8 cellular contexts compared by ENCODE assay signal in genomic region chr11:117143390-117143789, GRCh38. TPM values are rescaled to one million over a fixed set of nuclear protein-coding genes. Genes with fewer than 3 reads are reported as not detected.
DNase-seq lines count a peak whose midpoint lies in the region; ATAC-seq, FAIRE-seq and TF ChIP-seq lines count a peak whose summit lies in the region.

No MANE protein-coding gene starts in this region.

- H3K36me3 Mint-ChIP-seq in central memory CD8-positive, alpha-beta T cell (ENCODE audit: insufficient read depth): peaks cover 27% of the 10 kb centered on the region

- H3K27me3 Mint-ChIP-seq in central memory CD8-positive, alpha-beta T cell: peaks cover 28% of the 10 kb centered on the region

- H3K9ac ChIP-seq in KMS-11 (peak overlapping the region; percentile 66; the same call in 1 of the 2 replicates), kidney (ENCODE audit: low read length in 2 of 2) (peak overlapping the region; percentile 68 to 85)

- intact Hi-C loops in kidney (cut with DNase I) (no loop called here), spleen (cut with DNase I; ENCODE audit: low total_unique reads) (no loop called here)

- H3K4me1 Mint-ChIP-seq in central memory CD8-positive, alpha-beta T cell: peaks cover 41% of the 10 kb centered on the region

- DNase-seq in NCI-H82 (lab: John Stamatoyannopoulos, UW) (peak; percentile 66), NCI-H82 treated with DMSO at 0.1 percent for 48 hours (lab: John Stamatoyannopoulos, UW; ENCODE audit: unreplicated experiment) (no peak), SW480 (ENCODE audit: low spot score) (peak; percentile 67), kidney (no peak), spleen (no peak)
- no peak for DNase-seq in central memory CD8-positive, alpha-beta T cell (ENCODE audit: low spot score in 2 of 2)

- ATAC-seq in central memory CD8-positive, alpha-beta T cell (replicated peaks; ENCODE audit: extremely low read depth, poor library complexity, severe bottlenecking): peak; percentile 38
- ATAC-seq in HG02798 (IDR thresholded peaks at IDR 0.05; ENCODE audit: poor library complexity, unreplicated experiment): no peak

- H3K27ac Mint-ChIP-seq in central memory CD8-positive, alpha-beta T cell (ENCODE audit: low read depth): peak overlapping the region; percentile 89

- H3K9me3 Mint-ChIP-seq in central memory CD8-positive, alpha-beta T cell: no peaks in the 10 kb centered on the region

- FAIRE-seq in kidney (lab: Jason Lieb, UNC): no peak

- H3K36me3 ChIP-seq in KMS-11 (ENCODE audit: insufficient read depth): no peaks in the 10 kb centered on the region
- H3K36me3 ChIP-seq in kidney (ENCODE audit: control insufficient read depth in 1 of 2, insufficient read depth in 2 of 2, low read length in 2 of 2): peaks cover 0 to 12% of the 10 kb centered on the region in 2 donors
- peaks cover 0 to 22% (median 9%) of the 10 kb centered on the region in 6 donors for H3K36me3 ChIP-seq in spleen

- TF ChIP-seq CTCF in KMS-11 (conservative IDR thresholded peaks at IDR 0.05; ENCODE audit: low read depth, low read length): no peak
- TF ChIP-seq CTCF in kidney (IDR thresholded peaks at IDR 0.05; ENCODE audit: borderline replicate concordance, extremely low read depth, insufficient read depth): no peak
- TF ChIP-seq CTCF in spleen (IDR thresholded peaks at IDR 0.05 in 8 of 11, conservative IDR thresholded peaks at IDR 0.05 in 3 of 11): no peak

- peaks cover 21% of the 10 kb centered on the region for H3K4me1 ChIP-seq in KMS-11 (ENCODE audit: low read depth, poor library complexity, severe bottlenecking)
- H3K4me1 ChIP-seq in kidney (ENCODE audit: control insufficient read depth in 1 of 2, insufficient read depth in 1 of 2, low read depth in 1 of 2, low read length in 2 of 2): peaks cover 3 to 6% of the 10 kb centered on the region in 2 donors
- peaks cover 10 to 51% (median 40%) of the 10 kb centered on the region in 6 donors for H3K4me1 ChIP-seq in spleen

- peak overlapping the region; percentile 78 for H3K4me2 ChIP-seq in KMS-11

- WGBS in spleen, 5 donors: 13 to 18% (median 17%) methylated on average over 5 of the region's 5 CpGs

- H3K4me3 Mint-ChIP-seq in central memory CD8-positive, alpha-beta T cell: peak overlapping the region; percentile 97

- H3K9me3 ChIP-seq in kidney (ENCODE audit: control insufficient read depth in 1 of 2, low read length in 2 of 2) (no peaks in the 10 kb centered on the region), spleen (no peaks in the 10 kb centered on the region)

- no peaks in the 10 kb centered on the region for H3K27me3 ChIP-seq in KMS-11 (ENCODE audit: insufficient read depth, low read depth)
- H3K27me3 ChIP-seq in spleen (replicated peaks in 1 of 7): no peaks in the 10 kb centered on the region

- H3K4me3 ChIP-seq in KMS-11 (IDR thresholded peaks at IDR 0.05; ENCODE audit: insufficient read depth, low read depth, low read length) (no peak overlapping the region), kidney (ENCODE audit: low read length in 2 of 2) (peak overlapping the region; percentile 94 to 100), spleen (peak overlapping the region; percentile 82 to 98 (median 94))

- H3K79me2 ChIP-seq in KMS-11 (ENCODE audit: insufficient read depth, low read depth): peaks cover 38% of the 10 kb centered on the region

- no peak for TF ChIP-seq POLR2A in spleen (IDR thresholded peaks at IDR 0.05)

- H2AFZ ChIP-seq in KMS-11 (ENCODE audit: low read depth): peak overlapping the region; percentile 99

- no peak overlapping the region for H3K27ac ChIP-seq in KMS-11
- peak overlapping the region; percentile 88 to 95 for H3K27ac ChIP-seq in kidney (ENCODE audit: low read depth in 2 of 2, low read length in 2 of 2)
- H3K27ac ChIP-seq in spleen: peak overlapping the region; percentile 88 to 97 (median 93)

- no peaks in the 10 kb centered on the region; the same call in 1 of the 2 replicates for H4K20me1 ChIP-seq in KMS-11 (ENCODE audit: insufficient read depth)

RNA-seq across cellular contexts. Expression of gene PAFAH1B2, which starts 0.7 kb away (rescaled TPM):
- total RNA-seq in kidney: 90.2 TPM
- polyA plus RNA-seq in kidney (ENCODE audit: insufficient read depth, low read depth, low replicate concordance): 29.4 TPM
- 10 to 100 TPM; 58.6 to 80.4 (median 67.2) TPM for total RNA-seq in spleen
- polyA plus RNA-seq in spleen: 10 to 100 TPM; 14.3 to 28.3 (median 16.2) TPM

RNA-seq across cellular contexts. Expression of gene SIDT2, which starts 35.2 kb away (rescaled TPM):
- total RNA-seq in kidney (37.4 TPM), spleen (10 to 100 TPM; 40.3 to 83.8 (median 58.3) TPM)
- polyA plus RNA-seq in kidney (ENCODE audit: insufficient read depth, low read depth, low replicate concordance) (16.4 TPM), spleen (10 to 100 TPM; 21.3 to 36.0 (median 24.0) TPM)

RNA-seq across cellular contexts. Expression of gene SIK3, which starts 45.2 kb away (rescaled TPM):
- total RNA-seq in kidney (50.7 TPM), spleen (100 to 1,000 TPM in 1 of 7 donors, 10 to 100 TPM in 6; 61.0 to 112 (median 70.9) TPM)
- polyA plus RNA-seq in kidney (ENCODE audit: insufficient read depth, low read depth, low replicate concordance) (12.3 TPM), spleen (10 to 100 TPM in 2 of 3 donors, 1 to 10 TPM in 1; 7.8 to 11.8 (median 11.1) TPM)

RNA-seq across cellular contexts. Expression of gene TAGLN, which starts 55.8 kb away (rescaled TPM):
- total RNA-seq in kidney (846 TPM), spleen (1,000 to 10,000 TPM in 1 of 7 donors, 100 to 1,000 TPM in 6; 117 to 1,088 (median 328) TPM)
- polyA plus RNA-seq in kidney (ENCODE audit: insufficient read depth, low read depth, low replicate concordance) (776 TPM), spleen (100 to 1,000 TPM; 247 to 807 (median 469) TPM)

Comparison
In these comparisons a context has a peak if more than half of its experiments do, and no peak if none do; other contexts are left out.
1. DNase-seq: peak in NCI-H82 (single experiment) and SW480 (single experiment); none in NCI-H82 treated with DMSO at 0.1 percent for 48 hours (single experiment), central memory CD8-positive, alpha-beta T cell (0 of 2), kidney (single experiment) and spleen (single experiment).